In genomic region chr12:81077686-81078441, GRCh38 we compare ENCODE assay signal across 9 cellular contexts. TPM values are rescaled to one million over a fixed set of nuclear protein-coding genes. Genes with fewer than 3 reads are reported as not detected.
DNase-seq lines count a peak whose midpoint lies in the region; ATAC-seq, FAIRE-seq and TF ChIP-seq lines count a peak whose summit lies in the region.
"Had no signal": no experiment of that assay in that cellular context is flagged by ENCODE, and none has a peak within 500 bp of the region (broad histone marks: within the 10 kb centered on the region; RNA-seq: fewer than 3 reads in every experiment).

A gene with protein sequence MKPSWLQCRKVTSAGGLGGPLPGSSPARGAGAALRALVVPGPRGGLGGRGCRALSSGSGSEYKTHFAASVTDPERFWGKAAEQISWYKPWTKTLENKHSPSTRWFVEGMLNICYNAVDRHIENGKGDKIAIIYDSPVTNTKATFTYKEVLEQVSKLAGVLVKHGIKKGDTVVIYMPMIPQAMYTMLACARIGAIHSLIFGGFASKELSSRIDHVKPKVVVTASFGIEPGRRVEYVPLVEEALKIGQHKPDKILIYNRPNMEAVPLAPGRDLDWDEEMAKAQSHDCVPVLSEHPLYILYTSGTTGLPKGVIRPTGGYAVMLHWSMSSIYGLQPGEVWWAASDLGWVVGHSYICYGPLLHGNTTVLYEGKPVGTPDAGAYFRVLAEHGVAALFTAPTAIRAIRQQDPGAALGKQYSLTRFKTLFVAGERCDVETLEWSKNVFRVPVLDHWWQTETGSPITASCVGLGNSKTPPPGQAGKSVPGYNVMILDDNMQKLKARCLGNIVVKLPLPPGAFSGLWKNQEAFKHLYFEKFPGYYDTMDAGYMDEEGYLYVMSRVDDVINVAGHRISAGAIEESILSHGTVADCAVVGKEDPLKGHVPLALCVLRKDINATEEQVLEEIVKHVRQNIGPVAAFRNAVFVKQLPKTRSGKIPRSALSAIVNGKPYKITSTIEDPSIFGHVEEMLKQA (plus strand): TSS chr12:81078079. CDS start chr12:81078121, 42 bp downstream.

- no peaks in the 10 kb centered on the region for H3K36me3 ChIP-seq in mesenchymal stem cell (ENCODE audit: control insufficient read depth in 1 of 2, insufficient read depth in 2 of 2, low read depth in 1 of 2, low read length in 2 of 2)

- peak within 1 kb of the TSS; percentile 75 for H2AFZ ChIP-seq in mesenchymal stem cell (ENCODE audit: low read depth, low read length)

- peaks cover 32% of the 10 kb centered on the region for H3K4me1 Mint-ChIP-seq in type B pancreatic cell (ENCODE audit: unreplicated experiment)

- H3K9me3 Mint-ChIP-seq in type B pancreatic cell = no peaks in the 10 kb centered on the region

- no peaks in the 10 kb centered on the region for H3K27me3 ChIP-seq in mesenchymal stem cell (ENCODE audit: control insufficient read depth in 1 of 2, insufficient read depth in 1 of 2, low read length in 2 of 2)

- no peak within 1 kb of the TSS for H3K23ac ChIP-seq in mesenchymal stem cell (ENCODE audit: low read length in 2 of 2)

- DNase-seq in NCI-H2107 treated with DMSO at 0.1 percent for 48 hours (lab: John Stamatoyannopoulos, UW; ENCODE audit: unreplicated experiment) = peak; percentile 71
- peak; percentile 5 for DNase-seq in epithelial cell of esophagus (ENCODE audit: low read depth)
- peak; percentile 40 for DNase-seq in mesenchymal stem cell
- peak; percentile 70 for DNase-seq in type B pancreatic cell (ENCODE audit: extremely low spot score, unreplicated experiment)
- DNase-seq in NCI-H2029 treated with DMSO at 0.1 percent for 48 hours (lab: John Stamatoyannopoulos, UW) = no peak
- DNase-seq in GM12891 (ENCODE audit: insufficient read length, low spot score) = no peak
- DNase-seq in GF-D8 (lab: John Stamatoyannopoulos, UW) = no peak

- TF ChIP-seq CTCF in epithelial cell of esophagus (IDR thresholded peaks at IDR 0.05; ENCODE audit: insufficient read depth, low read depth, low read length, missing control alignments) (no peak), type B pancreatic cell (conservative IDR thresholded peaks at IDR 0.05) (no peak)

- H2BK12ac ChIP-seq in mesenchymal stem cell (ENCODE audit: low read length in 2 of 2) = peak within 1 kb of the TSS in 1 of 2 experiments; percentile 57

- 2% methylated on average over 48 of the region's 49 CpGs for WGBS in mesenchymal stem cell

- no peak within 1 kb of the TSS for H2BK5ac ChIP-seq in mesenchymal stem cell (ENCODE audit: low read depth, low read length, poor library complexity, severe bottlenecking)

- peak within 1 kb of the TSS; percentile 91 for H4K8ac ChIP-seq in mesenchymal stem cell (ENCODE audit: low read length)

- H3K4me2 ChIP-seq in mesenchymal stem cell (ENCODE audit: low read length, poor library complexity, severe bottlenecking) = peak within 1 kb of the TSS; percentile 82

- H3K79me1 ChIP-seq in mesenchymal stem cell (replicated peaks; ENCODE audit: low read length, poor library complexity, severe bottlenecking) = peaks cover 13% of the 10 kb centered on the region

- TF ChIP-seq POLR2A in GM12891 (IDR thresholded peaks at IDR 0.05; ENCODE audit: low read depth, low read length) = no peak

- H3K9me3 ChIP-seq in mesenchymal stem cell (ENCODE audit: control insufficient read depth, low read length) = no peaks in the 10 kb centered on the region

- peak within 1 kb of the TSS; percentile 90 for H3K9ac ChIP-seq in mesenchymal stem cell (ENCODE audit: low read length)

- peak within 1 kb of the TSS; percentile 62 for H4K91ac ChIP-seq in mesenchymal stem cell (ENCODE audit: low read length)

- H3K27ac ChIP-seq in mesenchymal stem cell (ENCODE audit: low read length, poor library complexity, severe bottlenecking) = no peak within 1 kb of the TSS

- no peak within 1 kb of the TSS for H2AK5ac ChIP-seq in mesenchymal stem cell (ENCODE audit: low read length, severe bottlenecking)

- peak within 1 kb of the TSS in 1 of 2 experiments; percentile 85 for H3K4ac ChIP-seq in mesenchymal stem cell (ENCODE audit: low read depth in 1 of 2, low read length in 2 of 2)

- peaks cover 3% of the 10 kb centered on the region for H3K27me3 Mint-ChIP-seq in type B pancreatic cell

- H2BK15ac ChIP-seq in mesenchymal stem cell (ENCODE audit: low read depth, poor library complexity, severe bottlenecking) = peak within 1 kb of the TSS; percentile 60

- H3K4me1 ChIP-seq in mesenchymal stem cell (ENCODE audit: control insufficient read depth, insufficient read depth, low read depth, low read length) = peaks cover 7% of the 10 kb centered on the region

- no peak for FAIRE-seq in GM12891 (lab: Jason Lieb, UNC)

- H3K14ac ChIP-seq in mesenchymal stem cell (ENCODE audit: low read length in 2 of 2) = peak within 1 kb of the TSS in 1 of 2 experiments; percentile 51

- no peak for ATAC-seq in GM21528 (IDR thresholded peaks at IDR 0.05; ENCODE audit: low FRiP score, unreplicated experiment)

- no peaks in the 10 kb centered on the region for H3K36me3 Mint-ChIP-seq in type B pancreatic cell
- H3K36me3 Mint-ChIP-seq: activated naive CD8-positive, alpha-beta T cell had no signal

- H3K4me3 Mint-ChIP-seq in type B pancreatic cell = peak within 1 kb of the TSS; percentile 90
- H3K4me3 Mint-ChIP-seq: activated naive CD8-positive, alpha-beta T cell had no signal

- peak within 1 kb of the TSS; percentile 57 for H3K27ac Mint-ChIP-seq in type B pancreatic cell
- H3K27ac Mint-ChIP-seq: activated naive CD8-positive, alpha-beta T cell had no signal

- H2BK120ac ChIP-seq in mesenchymal stem cell (ENCODE audit: low read depth, low read length) = peak within 1 kb of the TSS; percentile 82

- H3K4me3 ChIP-seq in epithelial cell of esophagus (ENCODE audit: low read length) = peak within 1 kb of the TSS; percentile 26
- H3K4me3 ChIP-seq in mesenchymal stem cell (ENCODE audit: insufficient read depth in 1 of 2, low read depth in 1 of 2, low read length in 2 of 2) = peak within 1 kb of the TSS; percentile 87 to 88

- H3K18ac ChIP-seq in mesenchymal stem cell (ENCODE audit: low read depth in 1 of 2, low read length in 2 of 2) = peak within 1 kb of the TSS; percentile 85 to 90

TF ChIP-seq in GM12891, 5 proteins besides CTCF, POLR2A, EP300 and RAD21:
- no peak for TF ChIP-seq PAX5 (IDR thresholded peaks at IDR 0.05; ENCODE audit: insufficient read depth, low read length, severe bottlenecking)
- TF ChIP-seq TAF1 (IDR thresholded peaks at IDR 0.05; ENCODE audit: low read depth, low read length) = no peak
- no peak for TF ChIP-seq POU2F2 (IDR thresholded peaks at IDR 0.05; ENCODE audit: low read depth, low read length)

RNA-seq across cellular contexts. Expression of the gene that starts here (rescaled TPM):
- 4.1 TPM for polyA plus RNA-seq in mesenchymal stem cell (2013, experiment 1 of 2)
- polyA plus RNA-seq in mesenchymal stem cell (2013, experiment 2 of 2) = 4.0 TPM
- total RNA-seq in type B pancreatic cell (ENCODE audit: low replicate concordance) = 24.5 and 28.0 TPM in 2 replicates
- not detected for polyA plus RNA-seq in GM12891 (2012; ENCODE audit: low read depth, missing spikeins)

Comparison
In these comparisons a context has a peak if more than half of its experiments do, and no peak if none do; other contexts are left out.
1. DNase-seq: peak in NCI-H2107 treated with DMSO at 0.1 percent for 48 hours (single experiment), epithelial cell of esophagus (single experiment), mesenchymal stem cell (single experiment) and type B pancreatic cell (single experiment); none in NCI-H2029 treated with DMSO at 0.1 percent for 48 hours (single experiment), GM12891 (single experiment) and GF-D8 (single experiment).